ENCODE assay signal across 9 cellular contexts in genomic region chr6:30881987-30882763, GRCh38. TPM values are rescaled to one million over a fixed set of nuclear protein-coding genes. Genes with fewer than 3 reads are reported as not detected.
DNase-seq lines count a peak whose midpoint lies in the region; ATAC-seq lines count a peak whose summit lies in the region.
"Had no signal": no experiment of that assay in that cellular context is flagged by ENCODE, and none has a peak within 500 bp of the region (broad histone marks: within the 10 kb centered on the region; RNA-seq: fewer than 3 reads in every experiment).

No MANE protein-coding gene starts in this region.

- H3K36me3 ChIP-seq in endocrine pancreas (ENCODE audit: control insufficient read depth, insufficient read depth, low read length), result no peaks in the 10 kb centered on the region
- no peaks in the 10 kb centered on the region for H3K36me3 ChIP-seq in naive thymus-derived CD4-positive, alpha-beta T cell (ENCODE audit: control insufficient read depth in 2 of 3, insufficient read depth in 3 of 3, low read length in 3 of 3)

- peaks cover 2% of the 10 kb centered on the region for H3K4me1 ChIP-seq in endocrine pancreas (ENCODE audit: control insufficient read depth, insufficient read depth, low read length)
- H3K4me1 ChIP-seq in naive thymus-derived CD4-positive, alpha-beta T cell (ENCODE audit: control insufficient read depth in 2 of 2, insufficient read depth in 2 of 2, low read length in 2 of 2), result peaks cover 20 to 46% of the 10 kb centered on the region in 2 donors

- peak overlapping the region in 8 of 9 donors; percentile 12 to 88 (median 72) for H3K27ac Mint-ChIP-seq in naive thymus-derived CD4-positive, alpha-beta T cell

- peak overlapping the region; percentile 81 for H3K9ac ChIP-seq in endocrine pancreas (ENCODE audit: control insufficient read depth, insufficient read depth, low read length)

- H3K4me3 Mint-ChIP-seq in naive thymus-derived CD4-positive, alpha-beta T cell, result peak overlapping the region in 2 of 10 donors; percentile 3 to 26

- no peaks in the 10 kb centered on the region for H3K9me3 Mint-ChIP-seq in naive thymus-derived CD4-positive, alpha-beta T cell

- ATAC-seq in naive thymus-derived CD4-positive, alpha-beta T cell, result no peak
- ATAC-seq in GM18870 (IDR thresholded peaks at IDR 0.05; ENCODE audit: unreplicated experiment), result no peak

- intact Hi-C loops in naive thymus-derived CD4-positive, alpha-beta T cell (cut with micrococcal nuclease), result loop anchor here in 1 of 2 donors (10.0 kb wide), 1 partner anchor 267 kb away; the partner anchor contains the start of genes MRPS18B and PPP1R10

- H3K4me1 Mint-ChIP-seq in naive thymus-derived CD4-positive, alpha-beta T cell, result peaks cover 36 to 57% (median 44%) of the 10 kb centered on the region in 7 donors

- CTCF ChIA-PET in naive thymus-derived CD4-positive, alpha-beta T cell (lab: Charles Lee), result interaction anchor here (1.2 to 12.4 kb wide), 4 partner anchors 51 to 233 kb away, joined by 3 to 172 read pairs (median 4); no protein-coding TSS in a partner anchor

- POLR2A ChIA-PET in naive thymus-derived CD4-positive, alpha-beta T cell (lab: Charles Lee), result interaction anchor here (0.7 to 3.2 kb wide), 3 partner anchors 18 to 53 kb away, joined by 3 to 20 read pairs (median 5); no protein-coding TSS in a partner anchor

- no peaks in the 10 kb centered on the region for H3K9me3 ChIP-seq in endocrine pancreas (ENCODE audit: control insufficient read depth, low read length)
- no peaks in the 10 kb centered on the region for H3K9me3 ChIP-seq in naive thymus-derived CD4-positive, alpha-beta T cell (ENCODE audit: control insufficient read depth in 2 of 3, low read length in 3 of 3)

- no peak overlapping the region for H3K27ac ChIP-seq in naive thymus-derived CD4-positive, alpha-beta T cell (ENCODE audit: low read depth, low read length)

- H3K36me3 Mint-ChIP-seq in naive thymus-derived CD4-positive, alpha-beta T cell, result no peaks in the 10 kb centered on the region

- H3K27me3 Mint-ChIP-seq in naive thymus-derived CD4-positive, alpha-beta T cell, result peaks cover 0 to 7% (median 0%) of the 10 kb centered on the region in 5 donors

- H3K27me3 ChIP-seq in endocrine pancreas (ENCODE audit: control insufficient read depth, insufficient read depth, low read length), result no peaks in the 10 kb centered on the region
- H3K27me3 ChIP-seq in naive thymus-derived CD4-positive, alpha-beta T cell (ENCODE audit: control insufficient read depth in 2 of 2, insufficient read depth in 2 of 2, low read length in 2 of 2), result no peaks in the 10 kb centered on the region

- peak; percentile 34 for DNase-seq in AG08396 (ENCODE audit: low spot score)
- peak; percentile 56 for DNase-seq in NCI-H2171 (lab: John Stamatoyannopoulos, UW)
- no peak for DNase-seq in naive thymus-derived CD4-positive, alpha-beta T cell
- no peak for DNase-seq in stimulated activated naive CD4-positive, alpha-beta T cell treated with Interleukin-2 at 50 U/mL for 16 hours (lab: John Stamatoyannopoulos, UW)
- DNase-seq in NCI-H2196 treated with DMSO at 0.1 percent for 48 hours (lab: John Stamatoyannopoulos, UW; ENCODE audit: unreplicated experiment), result no peak
- no peak for DNase-seq in cortex of kidney (lab: John Stamatoyannopoulos, UW)

- H3K4me3 ChIP-seq in endocrine pancreas (ENCODE audit: control insufficient read depth, insufficient read depth, low read length), result no peak overlapping the region
- no peak overlapping the region for H3K4me3 ChIP-seq in naive thymus-derived CD4-positive, alpha-beta T cell (ENCODE audit: low read length)

RNA-seq across cellular contexts. Expression of gene DDR1, which starts 2.1 kb away (rescaled TPM):
- 10 to 100 TPM; 13.7 to 23.8 (median 18.6) TPM for total RNA-seq in naive thymus-derived CD4-positive, alpha-beta T cell
- polyA plus RNA-seq in naive thymus-derived CD4-positive, alpha-beta T cell, result 1 to 10 TPM; 1.8 to 8.6 TPM

RNA-seq across cellular contexts. Expression of gene GTF2H4, which starts 25.8 kb away (rescaled TPM):
- 10 to 100 TPM; 18.8 to 42.3 (median 32.2) TPM for total RNA-seq in naive thymus-derived CD4-positive, alpha-beta T cell
- polyA plus RNA-seq in naive thymus-derived CD4-positive, alpha-beta T cell, result 10 to 100 TPM in 1 of 2 donors, 1 to 10 TPM in 1; 8.0 to 12.1 TPM

RNA-seq across cellular contexts. Expression of gene VARS2, which starts 31.9 kb away (rescaled TPM):
- 10 to 100 TPM; 22.2 to 47.3 (median 37.9) TPM for total RNA-seq in naive thymus-derived CD4-positive, alpha-beta T cell
- 10 to 100 TPM; 17.1 to 18.9 TPM for polyA plus RNA-seq in naive thymus-derived CD4-positive, alpha-beta T cell

RNA-seq across cellular contexts. Expression of gene SFTA2, which starts 49.8 kb away (rescaled TPM):
- total RNA-seq in naive thymus-derived CD4-positive, alpha-beta T cell, result not detected
- under 1 TPM in 1 of 2 donors, not detected in 1; 0.34 TPM for polyA plus RNA-seq in naive thymus-derived CD4-positive, alpha-beta T cell
- total RNA-seq: activated CD8-positive, alpha-beta memory T cell treated with anti-CD3 and anti-CD28 coated beads for 36 hours had no signal

RNA-seq across cellular contexts. Expression of gene MUCL3, which starts 58.6 kb away (rescaled TPM):
- total RNA-seq in naive thymus-derived CD4-positive, alpha-beta T cell, result not detected
- polyA plus RNA-seq in naive thymus-derived CD4-positive, alpha-beta T cell, result not detected
- total RNA-seq: activated CD8-positive, alpha-beta memory T cell treated with anti-CD3 and anti-CD28 coated beads for 36 hours had no signal

Comparison
In these comparisons a context has a peak if more than half of its experiments do, and no peak if none do; other contexts are left out.
1. DNase-seq: peak in AG08396 (single experiment) and NCI-H2171 (single experiment); none in naive thymus-derived CD4-positive, alpha-beta T cell (0 of 9), stimulated activated naive CD4-positive, alpha-beta T cell treated with Interleukin-2 at 50 U/mL for 16 hours (single experiment), NCI-H2196 treated with DMSO at 0.1 percent for 48 hours (single experiment) and cortex of kidney (single experiment).